Comparison of ENCODE assay signal across 14 cellular contexts in the genomic region with DNA sequence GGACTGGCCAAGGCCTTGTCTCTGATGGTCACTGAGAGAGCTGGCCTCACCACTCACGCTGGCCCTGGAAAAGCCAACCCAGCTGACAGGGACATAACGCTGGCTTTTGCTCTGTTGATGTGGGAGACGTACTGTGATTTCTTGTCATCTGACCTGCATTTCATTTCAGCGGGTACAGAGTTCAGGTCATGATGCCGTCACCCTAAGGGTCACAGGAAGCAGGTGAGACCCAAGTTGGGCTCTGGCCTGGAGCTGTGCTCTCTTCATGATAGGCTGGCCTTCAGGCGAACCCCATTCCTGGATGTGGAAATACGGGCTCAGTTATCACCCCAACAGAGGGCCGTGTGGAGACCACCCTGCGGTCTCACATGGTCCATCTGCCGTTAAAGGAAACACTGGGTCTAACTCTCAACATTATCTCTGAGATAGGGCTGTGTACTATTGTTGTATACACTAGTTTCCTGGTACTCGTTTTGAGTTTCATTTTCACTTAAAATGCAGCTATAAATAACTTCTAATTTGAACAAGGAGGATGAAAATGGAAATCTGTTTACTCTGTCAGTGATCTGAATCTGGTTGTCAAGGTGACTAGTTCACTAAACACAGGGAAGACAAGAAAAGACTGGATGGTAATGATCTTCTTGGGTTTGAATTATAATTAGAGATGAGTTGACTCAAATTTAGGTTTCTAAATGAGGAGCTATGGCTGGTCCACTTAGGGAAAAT.
A peak's percentile ranks its signal among the peaks of the same experiment; 100 is the strongest.
DNase-seq lines count a peak whose midpoint lies in the region; ATAC-seq, FAIRE-seq and TF ChIP-seq lines count a peak whose summit lies in the region.
"Had no signal": no experiment of that assay in that cellular context is flagged by ENCODE, and none has a peak within 500 bp of the region (broad histone marks: within the 10 kb centered on the region; RNA-seq: fewer than 3 reads in every experiment).

No MANE protein-coding gene starts in this region.

- no peak for TF ChIP-seq CTCF in esophagus muscularis mucosa (IDR thresholded peaks at IDR 0.05)
- TF ChIP-seq CTCF in endothelial cell (IDR thresholded peaks at IDR 0.05; ENCODE audit: unreplicated experiment), result no peak

- TF ChIP-seq POLR2A in esophagus muscularis mucosa (IDR thresholded peaks at IDR 0.05; ENCODE audit: low read depth), result no peak

- H3K36me3 Mint-ChIP-seq in endothelial cell (ENCODE audit: low read depth, unreplicated experiment), result peaks cover 38% of the 10 kb centered on the region
- H3K36me3 Mint-ChIP-seq: CD4-positive, CD25-positive, alpha-beta regulatory T cell had no signal

- H3K36me3 ChIP-seq in esophagus muscularis mucosa, result peaks cover 9 to 68% (median 38%) of the 10 kb centered on the region in 4 donors

- peaks cover 0 to 8% (median 5%) of the 10 kb centered on the region in 4 donors for H3K4me1 ChIP-seq in esophagus muscularis mucosa
- H3K4me1 ChIP-seq: pancreas had no signal

- intact Hi-C loops in esophagus muscularis mucosa (cut with DNase I), result no loop called here

- peak; percentile 76 for ATAC-seq in HG03159 (IDR thresholded peaks at IDR 0.05; ENCODE audit: unreplicated experiment)
- ATAC-seq: PC-3 had no signal

- H3K4me3 Mint-ChIP-seq in endothelial cell (ENCODE audit: unreplicated experiment), result no peak overlapping the region
- H3K4me3 Mint-ChIP-seq: CD4-positive, CD25-positive, alpha-beta regulatory T cell; T-helper 1 cell treated with Interleukin-12 subunit alpha and Interleukin-12 subunit beta and Interleukin-4 antibody, amounts not matched to agents 30 μg/mL and 1 μg/mL, for 36 hours had no signal

- DNase-seq in GDM1 (lab: John Stamatoyannopoulos, UW) (peak; percentile 0), GM19239 (ENCODE audit: insufficient read length, low spot score) (no peak), esophagus muscularis mucosa (ENCODE audit: extremely low spot score) (peak; percentile 83), ACHN (no peak), NCI-H146 (lab: John Stamatoyannopoulos, UW) (no peak), NK-92 (lab: John Stamatoyannopoulos, UW; ENCODE audit: unreplicated experiment) (no peak), endothelial cell (ENCODE audit: low spot score) (no peak)
- DNase-seq: activated CD4-positive, alpha-beta T cell treated with anti-CD3 and anti-CD28 coated beads, Interleukin-2, amount 50 U/mL, for 1 hour; CD4-positive, CD25-positive, alpha-beta regulatory T cell; hippocampal formation; pancreas; PC-3 had no signal

- H3K27me3 Mint-ChIP-seq in endothelial cell (ENCODE audit: unreplicated experiment), result peaks cover 2% of the 10 kb centered on the region

- FAIRE-seq in GM19239 (lab: Jason Lieb, UNC), result peak; percentile 75
- FAIRE-seq: pancreas had no signal

- in situ Hi-C loops in ACHN (cut with HindIII; ENCODE audit: low pct_ligation_motif_present, low pct_unique_long_range_greater_than_20kb, low sequenced_read_pairs), result no loop called here

- H3K9me3 ChIP-seq in esophagus muscularis mucosa, result no peaks in the 10 kb centered on the region
- H3K9me3 ChIP-seq: pancreas had no signal

- H3K4me1 Mint-ChIP-seq in endothelial cell (ENCODE audit: unreplicated experiment), result peaks cover 5% of the 10 kb centered on the region
- H3K4me1 Mint-ChIP-seq: CD4-positive, CD25-positive, alpha-beta regulatory T cell had no signal

- no peaks in the 10 kb centered on the region for H3K9me3 Mint-ChIP-seq in endothelial cell (ENCODE audit: unreplicated experiment)
- H3K9me3 Mint-ChIP-seq: T-helper 1 cell treated with Interleukin-12 subunit alpha and Interleukin-12 subunit beta and Interleukin-4 antibody, amounts not matched to agents 30 μg/mL and 1 μg/mL, for 36 hours had no signal

- H3K27me3 ChIP-seq in esophagus muscularis mucosa, result no peaks in the 10 kb centered on the region
- H3K27me3 ChIP-seq: pancreas had no signal

- no peak overlapping the region for H3K27ac ChIP-seq in esophagus muscularis mucosa (replicated peaks in 1 of 4)
- H3K27ac ChIP-seq: pancreas had no signal

- H3K4me3 ChIP-seq in esophagus muscularis mucosa, result no peak overlapping the region
- H3K4me3 ChIP-seq: pancreas had no signal

- 87% methylated on average over 8 of the region's 11 CpGs for WGBS in esophagus muscularis mucosa

- H3K27ac Mint-ChIP-seq in endothelial cell (ENCODE audit: unreplicated experiment), result no peak overlapping the region
- H3K27ac Mint-ChIP-seq: CD4-positive, CD25-positive, alpha-beta regulatory T cell; T-helper 1 cell treated with Interleukin-12 subunit alpha and Interleukin-12 subunit beta and Interleukin-4 antibody, amounts not matched to agents 30 μg/mL and 1 μg/mL, for 36 hours had no signal

- TF ChIP-seq EP300 in esophagus muscularis mucosa (IDR thresholded peaks at IDR 0.05), result no peak

Comparison
In these comparisons a context has a peak if more than half of its experiments do, and no peak if none do; other contexts are left out.
1. DNase-seq: peak in GDM1 (single experiment) and esophagus muscularis mucosa (single experiment); none in GM19239 (single experiment), ACHN (single experiment), NCI-H146 (single experiment), NK-92 (single experiment) and endothelial cell (single experiment).